Comparison of ENCODE assay signal across 8 cellular contexts in genomic region chr22:22397292-22397870, GRCh38.
DNase-seq lines count a peak whose midpoint lies in the region; ATAC-seq and TF ChIP-seq lines count a peak whose summit lies in the region.

No MANE protein-coding gene starts in this region.

- no peak for TF ChIP-seq CTCF in Panc1 (IDR thresholded peaks at IDR 0.05)

- intact Hi-C loops in Panc1 (cut with micrococcal nuclease; ENCODE audit: unreplicated experiment): no loop called here

- ATAC-seq in Panc1: peak; percentile 92
- no peak for ATAC-seq in GM18868 (IDR thresholded peaks at IDR 0.05; ENCODE audit: unreplicated experiment)

- H3K4me1 ChIP-seq in Panc1 (ENCODE audit: control insufficient read depth, insufficient read depth, low read length): peaks cover 4% of the 10 kb centered on the region; the same call in 1 of the 2 replicates

- no peaks in the 10 kb centered on the region for H3K27me3 ChIP-seq in Panc1 (ENCODE audit: control insufficient read depth, insufficient read depth, low read length)

- no peaks in the 10 kb centered on the region for H3K36me3 ChIP-seq in Panc1 (ENCODE audit: control insufficient read depth, insufficient read depth, low read length)

- CTCF ChIA-PET in Panc1 (lab: Charles Lee): no interaction called here

- in situ Hi-C loops in Panc1 (cut with HindIII; ENCODE audit: low pct_unique_long_range_greater_than_20kb, low sequenced_read_pairs): no loop called here

- H3K9me3 ChIP-seq in Panc1 (ENCODE audit: control insufficient read depth, insufficient read depth, low read depth, low read length): no peaks in the 10 kb centered on the region

- 0 out of 4 replicates have a peak overlapping the region, but pooled peaks of 1 of the 2 experiments have one; percentile 18 for H3K4me3 ChIP-seq in Panc1 (ENCODE audit: low read depth in 2 of 2, low read length in 2 of 2)

- POLR2A ChIA-PET in Panc1 (lab: Charles Lee): no interaction called here

- peak; percentile 59 for DNase-seq in EH (ENCODE audit: low read depth)
- no peak for DNase-seq in Panc1 (ENCODE audit: low read depth, low spot score)
- DNase-seq in foreskin melanocyte: peak; percentile 58
- DNase-seq in retina: peak; percentile 63
- no peak for DNase-seq in NCI-H2107 treated with DMSO at 0.1 percent for 48 hours (lab: John Stamatoyannopoulos, UW; ENCODE audit: unreplicated experiment)
- no peak for DNase-seq in GM19238 (ENCODE audit: insufficient read length, low spot score)
- DNase-seq in NCI-H1417 treated with DMSO at 0.1 percent for 48 hours (lab: John Stamatoyannopoulos, UW): no peak

- no TSS peak for BruUV-seq in Panc1 (replicated peaks; lab: Mats Ljungman, UMichigan)

- H3K27ac ChIP-seq in Panc1 (ENCODE audit: low read length): no peak overlapping the region

Comparison
In these comparisons a context has a peak if more than half of its experiments do, and no peak if none do; other contexts are left out.
1. DNase-seq: peak in EH (single experiment), foreskin melanocyte (single experiment) and retina (single experiment); none in Panc1 (single experiment), NCI-H2107 treated with DMSO at 0.1 percent for 48 hours (single experiment), GM19238 (single experiment) and NCI-H1417 treated with DMSO at 0.1 percent for 48 hours (single experiment).